Comparison of ENCODE assay signal across 34 cellular contexts in the genomic region with DNA sequence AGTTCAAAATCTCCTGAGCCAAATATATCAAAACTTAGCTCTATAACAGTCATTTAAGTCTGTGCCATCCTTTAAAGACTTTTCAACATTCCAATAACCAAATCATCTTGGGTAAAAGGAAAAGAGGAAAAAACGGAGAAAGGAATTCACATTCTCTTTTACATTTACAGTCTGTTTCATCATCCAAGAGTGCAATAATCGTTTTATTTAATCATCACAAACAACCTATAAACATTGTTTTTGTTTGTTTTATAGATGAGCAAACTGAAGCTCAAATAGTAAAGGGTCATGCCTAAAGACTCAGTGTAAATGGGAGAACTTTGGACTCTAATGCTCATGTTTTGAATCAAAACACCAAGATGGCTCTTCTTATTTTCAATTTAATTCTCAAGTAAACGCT.
"Had no signal": no experiment of that assay in that cellular context is flagged by ENCODE, and none has a peak within 500 bp of the region (broad histone marks: within the 10 kb centered on the region; RNA-seq: fewer than 3 reads in every experiment).

No MANE protein-coding gene starts in this region.

- H3K27me3 ChIP-seq: adrenal gland, body of pancreas, brain microvascular endothelial cell, breast epithelium had no signal

- H3K27ac Mint-ChIP-seq: activated B cell treated with CpG ODN at 0.5 μM for 24 hours; activated CD4-positive, alpha-beta memory T cell treated with anti-CD3 and anti-CD28 coated beads for 36 hours; activated CD4-positive, alpha-beta T cell treated with anti-CD3 and anti-CD28 coated beads, Interleukin-2, amount 10 ng/mL, durations not matched to agents 24 days and 14 days; activated CD8-positive, alpha-beta T cell treated with anti-CD3 and anti-CD28 coated beads for 36 hours; activated naive CD4-positive, alpha-beta T cell treated with anti-CD3 and anti-CD28 coated beads for 36 hours; activated naive CD4-positive, alpha-beta T cell treated with anti-CD3 and anti-CD28 coated beads, Interleukin-2, amount 50 U/mL, for 72 hours; activated naive CD8-positive, alpha-beta T cell treated with anti-CD3 and anti-CD28 coated beads for 36 hours; activated T-cell treated with anti-CD3 and anti-CD28 coated beads, Interleukin-2, amount 50 U/mL, for 72 hours; activated T-helper 1 cell treated with anti-CD3 and anti-CD28 coated beads, Interleukin-12 subunit alpha, Interleukin-12 subunit beta, Interleukin-2, Interleukin-4 antibody, amounts not matched to agents 30 ng/mL and 10 ng/mL and 1 ng/mL, durations not matched to agents 14 hours and 24 hours and 36 hours; activated T-helper 17 cell treated with anti-CD3 and anti-CD28 coated beads, Interleukin-2, amount 50 U/mL, for 72 hours; T-helper 1 cell treated with Interleukin-12 subunit alpha and Interleukin-12 subunit beta and Interleukin-4 antibody, amounts not matched to agents 30 μg/mL and 1 μg/mL, for 36 hours; T-helper 2 cell treated with Interferon-gamma antibody and Interleukin-4, amounts not matched to agents 5 μg/mL and 100 μg/mL, for 36 hours had no signal

- H3K9me3 ChIP-seq: adrenal gland, body of pancreas, breast epithelium had no signal

- H3K4me1 ChIP-seq: adrenal gland, body of pancreas, breast epithelium had no signal

- H3K27me3 Mint-ChIP-seq: activated B cell treated with CpG ODN at 0.5 μM for 24 hours; activated CD4-positive, alpha-beta memory T cell treated with anti-CD3 and anti-CD28 coated beads for 36 hours; activated CD4-positive, alpha-beta T cell treated with anti-CD3 and anti-CD28 coated beads, Interleukin-2, amount 10 ng/mL, durations not matched to agents 24 days and 14 days; activated CD8-positive, alpha-beta T cell treated with anti-CD3 and anti-CD28 coated beads for 36 hours; activated naive CD8-positive, alpha-beta T cell treated with anti-CD3 and anti-CD28 coated beads for 36 hours; activated T-helper 17 cell treated with anti-CD3 and anti-CD28 coated beads, Interleukin-2, amount 50 U/mL, for 72 hours had no signal

- H3K36me3 ChIP-seq: adrenal gland, brain microvascular endothelial cell, breast epithelium, WERI-Rb-1 had no signal

- DNase-seq: activated B cell treated with CpG ODN at 0.5 μM for 24 hours; activated CD4-positive, alpha-beta memory T cell treated with anti-CD3 and anti-CD28 coated beads for 36 hours; activated CD4-positive, alpha-beta T cell treated with anti-CD3 and anti-CD28 coated beads for 4 hours; activated CD4-positive, alpha-beta T cell treated with anti-CD3 and anti-CD28 coated beads, Interleukin-2, amount 10 ng/mL, durations not matched to agents 24 days and 14 days; activated CD4-positive, alpha-beta T cell treated with anti-CD3 and anti-CD28 coated beads, Interleukin-2, amount 50 U/mL, for 1 hour; activated CD4-positive, alpha-beta T cell treated with anti-CD3 and anti-CD28 coated beads, Interleukin-2, amount 50 U/mL, for 4 hours; activated CD4-positive, CD25-positive, alpha-beta regulatory T cell treated with anti-CD3 and anti-CD28 coated beads, Interleukin-2, amount 50 U/mL, for 72 hours; activated CD8-positive, alpha-beta memory T cell treated with anti-CD3 and anti-CD28 coated beads, Interleukin-2, amount 50 U/mL, for 4 hours; activated CD8-positive, alpha-beta T cell treated with anti-CD3 and anti-CD28 coated beads for 36 hours; activated effector memory CD4-positive, alpha-beta T cell treated with anti-CD3 and anti-CD28 coated beads, Interleukin-2, amount 50 U/mL, for 16 hours; activated gamma-delta T cell treated with Interleukin-2 at 50 U/mL for 16 hours; activated naive CD4-positive, alpha-beta T cell; activated naive CD4-positive, alpha-beta T cell treated with anti-CD3 and anti-CD28 coated beads for 36 hours; activated naive CD4-positive, alpha-beta T cell treated with anti-CD3 and anti-CD28 coated beads, Interleukin-2, amount 50 U/mL, for 16 hours; activated naive CD8-positive, alpha-beta T cell treated with anti-CD3 and anti-CD28 coated beads for 36 hours; activated T-cell treated with anti-CD3 and anti-CD28 coated beads for 4 hours; activated T-cell treated with anti-CD3 and anti-CD28 coated beads, Interleukin-2, amount 50 U/mL, for 1 hour; activated T-cell treated with anti-CD3 and anti-CD28 coated beads, Interleukin-2, amount 50 U/mL, for 4 hours; activated T-cell treated with anti-CD3 and anti-CD28 coated beads, Interleukin-2, amount 50 U/mL, for 72 hours; adrenal gland; amniotic stem cell; aorta; body of pancreas; brain microvascular endothelial cell; central memory CD4-positive, alpha-beta T cell; T-helper 2 cell; T-helper 9 cell; WERI-Rb-1 had no signal

- H3K9me3 Mint-ChIP-seq: activated CD4-positive, alpha-beta T cell treated with anti-CD3 and anti-CD28 coated beads, Interleukin-2, amount 10 ng/mL, durations not matched to agents 24 days and 14 days; activated CD8-positive, alpha-beta T cell treated with anti-CD3 and anti-CD28 coated beads for 36 hours had no signal

- H3K36me3 Mint-ChIP-seq: activated CD4-positive, alpha-beta memory T cell treated with anti-CD3 and anti-CD28 coated beads for 36 hours; activated naive CD8-positive, alpha-beta T cell treated with anti-CD3 and anti-CD28 coated beads for 36 hours had no signal

- H3K4me3 Mint-ChIP-seq: activated B cell treated with CpG ODN at 0.5 μM for 24 hours; activated CD4-positive, alpha-beta memory T cell treated with anti-CD3 and anti-CD28 coated beads for 36 hours; activated CD4-positive, alpha-beta T cell treated with anti-CD3 and anti-CD28 coated beads, Interleukin-2, amount 10 ng/mL, durations not matched to agents 24 days and 14 days; activated CD8-positive, alpha-beta T cell treated with anti-CD3 and anti-CD28 coated beads for 36 hours; activated naive CD4-positive, alpha-beta T cell treated with anti-CD3 and anti-CD28 coated beads for 36 hours; activated naive CD8-positive, alpha-beta T cell treated with anti-CD3 and anti-CD28 coated beads for 36 hours; activated T-cell treated with anti-CD3 and anti-CD28 coated beads, Interleukin-2, amount 50 U/mL, for 4 hours; activated T-cell treated with anti-CD3 and anti-CD28 coated beads, Interleukin-2, amount 50 U/mL, for 72 hours; activated T-helper 1 cell treated with anti-CD3 and anti-CD28 coated beads, Interleukin-12 subunit alpha, Interleukin-12 subunit beta, Interleukin-2, Interleukin-4 antibody, amounts not matched to agents 30 ng/mL and 10 ng/mL and 1 ng/mL, durations not matched to agents 14 hours and 24 hours and 36 hours; activated T-helper 17 cell treated with anti-CD3 and anti-CD28 coated beads, Interleukin-2, amount 50 U/mL, for 72 hours; T-helper 1 cell treated with Interleukin-12 subunit alpha and Interleukin-12 subunit beta and Interleukin-4 antibody, amounts not matched to agents 30 μg/mL and 1 μg/mL, for 36 hours; T-helper 2 cell treated with Interferon-gamma antibody and Interleukin-4, amounts not matched to agents 5 μg/mL and 100 μg/mL, for 36 hours had no signal

- H3K27ac ChIP-seq: adrenal gland, body of pancreas, brain microvascular endothelial cell, breast epithelium, WERI-Rb-1 had no signal

- H3K4me3 ChIP-seq: adrenal gland, body of pancreas, breast epithelium had no signal

- H3K4me1 Mint-ChIP-seq: activated B cell treated with CpG ODN at 0.5 μM for 24 hours; activated CD4-positive, alpha-beta T cell treated with anti-CD3 and anti-CD28 coated beads, Interleukin-2, amount 10 ng/mL, durations not matched to agents 24 days and 14 days; activated naive CD8-positive, alpha-beta T cell treated with anti-CD3 and anti-CD28 coated beads for 36 hours; activated T-helper 17 cell treated with anti-CD3 and anti-CD28 coated beads, Interleukin-2, amount 50 U/mL, for 72 hours had no signal

- ATAC-seq: activated CD8-positive, alpha-beta T cell treated with anti-CD3 and anti-CD28 coated beads for 36 hours; activated naive CD4-positive, alpha-beta T cell treated with anti-CD3 and anti-CD28 coated beads, Interleukin-2, amount 50 U/mL, for 72 hours; activated T-cell treated with anti-CD3 and anti-CD28 coated beads, Interleukin-2, amount 50 U/mL, for 4 hours; activated T-cell treated with anti-CD3 and anti-CD28 coated beads, Interleukin-2, amount 50 U/mL, for 72 hours; activated T-helper 17 cell treated with anti-CD3 and anti-CD28 coated beads, Interleukin-2, amount 50 U/mL, for 72 hours; body of pancreas had no signal
